19 cellular contexts compared by ENCODE assay signal in the genomic region with DNA sequence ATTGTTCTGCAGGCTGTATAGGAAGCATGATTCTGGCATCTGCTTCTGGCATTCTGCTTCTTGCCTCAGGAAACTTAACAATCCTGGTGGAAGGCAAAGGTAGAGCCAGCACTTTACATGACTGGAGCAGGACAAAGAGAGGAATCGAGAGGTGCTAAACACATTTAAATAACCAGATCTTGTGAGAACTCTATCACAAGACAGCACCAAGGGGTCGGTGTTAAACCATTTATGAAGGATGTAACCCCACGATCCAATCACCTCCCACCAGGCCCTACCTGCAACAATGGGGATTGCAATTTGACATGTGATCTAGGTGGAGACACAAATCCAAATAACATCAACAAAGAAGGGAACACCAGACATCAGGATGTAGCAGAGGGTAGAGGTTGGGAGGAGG.
"Had no signal": no experiment of that assay in that cellular context is flagged by ENCODE, and none has a peak within 500 bp of the region (broad histone marks: within the 10 kb centered on the region; RNA-seq: fewer than 3 reads in every experiment).

No MANE protein-coding gene starts in this region.

- H3K36me3 ChIP-seq: SJCRH30 had no signal

- H3K27ac ChIP-seq: RWPE1, SJCRH30 had no signal

- DNase-seq: KBM-7, MV-4-11, NCI-H1048, NCI-H1105, NCI-H1417 treated with DMSO at 0.1 percent for 48 hours, NCI-H146, NCI-H1694 treated with DMSO at 0.1 percent for 48 hours, NCI-H1930, NCI-H2081, NCI-H2107, NCI-H226, NCI-H446, NCI-H510A, NCI-H524 treated with DMSO at 0.1 percent for 48 hours, NCI-H774, PC-3, SHP77, SJCRH30 had no signal

- H3K4me3 ChIP-seq: SJCRH30 had no signal

- H3K9me3 ChIP-seq: SJCRH30 had no signal

- H3K27me3 ChIP-seq: SJCRH30 had no signal

- H3K4me1 ChIP-seq: SJCRH30 had no signal
